Comparison of ENCODE assay signal across 32 cellular contexts in the genomic region with DNA sequence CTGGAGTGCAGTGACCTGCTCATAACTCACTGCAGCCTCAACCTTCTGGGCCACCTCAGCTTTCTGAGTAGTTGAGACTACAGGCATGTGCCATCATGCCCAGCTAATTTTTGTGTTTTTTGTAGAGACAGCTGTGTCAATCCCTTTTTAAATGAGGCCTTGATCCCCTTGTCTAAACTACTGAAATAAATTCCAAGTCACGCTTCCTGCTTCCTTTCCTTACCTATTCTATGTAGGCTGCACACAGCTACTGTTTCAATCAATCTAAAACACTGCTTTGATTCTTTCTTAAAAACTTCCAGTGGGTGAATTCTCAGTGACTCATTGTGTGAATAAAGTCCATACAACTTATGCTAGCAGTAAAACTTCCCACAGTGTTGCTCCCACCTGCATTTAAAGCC. TPM values are rescaled to one million over a fixed set of nuclear protein-coding genes. Genes with fewer than 3 reads are reported as not detected.
DNase-seq lines count a peak whose midpoint lies in the region; ATAC-seq and TF ChIP-seq lines count a peak whose summit lies in the region.
"Had no signal": no experiment of that assay in that cellular context is flagged by ENCODE, and none has a peak within 500 bp of the region (broad histone marks: within the 10 kb centered on the region; RNA-seq: fewer than 3 reads in every experiment).

No MANE protein-coding gene starts in this region.

- no peak for ATAC-seq in HG03571 (IDR thresholded peaks at IDR 0.05; ENCODE audit: unreplicated experiment)
- ATAC-seq in GM21576 (IDR thresholded peaks at IDR 0.05; ENCODE audit: unreplicated experiment) = no peak
- ATAC-seq: activated CD4-positive, alpha-beta T cell treated with anti-CD3 and anti-CD28 coated beads for 36 hours; activated T-cell treated with anti-CD3 and anti-CD28 coated beads, Interleukin-2, amount 50 U/mL, for 4 hours; Panc1 had no signal

- H3K27ac Mint-ChIP-seq in nephron = peak overlapping the region; percentile 22 to 49 (median 39)
- H3K27ac Mint-ChIP-seq: activated CD4-positive, alpha-beta T cell treated with anti-CD3 and anti-CD28 coated beads for 36 hours; T-helper 1 cell treated with Interleukin-12 subunit alpha and Interleukin-12 subunit beta and Interleukin-4 antibody, amounts not matched to agents 30 μg/mL and 1 μg/mL, for 36 hours had no signal

- H3K4me3 ChIP-seq in epithelial cell of esophagus (ENCODE audit: low read length) = no peak overlapping the region
- H3K4me3 ChIP-seq: BLaER1, SJSA1, stomach, upper lobe of left lung had no signal

- DNase-seq in COLO829 (ENCODE audit: low spot score) (peak; percentile 40), M059J (ENCODE audit: low read depth) (peak; percentile 58), epithelial cell of esophagus (ENCODE audit: low read depth) (peak; percentile 66), NCI-H226 (no peak), GM20000 (ENCODE audit: low spot score) (no peak)
- DNase-seq: ACHN; activated CD4-positive, alpha-beta T cell treated with anti-CD3 and anti-CD28 coated beads for 36 hours; activated naive CD4-positive, alpha-beta T cell treated with Interleukin-2 at 50 U/mL for 16 hours; activated T-cell treated with anti-CD3 and anti-CD28 coated beads, Interleukin-2, amount 50 U/mL, for 4 hours; anterior cingulate cortex; cerebellar nuclear complex; EL; islet precursor cell; Kasumi-1; NCI-H1092; NCI-H2029; NCI-H446; NK-92 treated with Interleukin-12 subunit alpha and Interleukin-12 subunit beta, amount 100 ng/mL, for 24 hours; retina; stimulated activated CD4-positive, alpha-beta T cell treated with anti-CD3 and anti-CD28 coated beads, Interleukin-12 subunit alpha, Interleukin-12 subunit beta, amount 100 ng/mL, for 4 hours; stomach; upper lobe of left lung had no signal

- H3K9me3 Mint-ChIP-seq in nephron = no peaks in the 10 kb centered on the region
- H3K9me3 Mint-ChIP-seq: activated T-cell treated with anti-CD3 and anti-CD28 coated beads, Interleukin-2, amount 50 U/mL, for 4 hours; T-helper 1 cell treated with Interleukin-12 subunit alpha and Interleukin-12 subunit beta and Interleukin-4 antibody, amounts not matched to agents 30 μg/mL and 1 μg/mL, for 36 hours had no signal

- H3K36me3 Mint-ChIP-seq in nephron (ENCODE audit: low read depth) = peaks cover 3% of the 10 kb centered on the region

- peaks cover 49% of the 10 kb centered on the region for H3K4me1 Mint-ChIP-seq in nephron
- H3K4me1 Mint-ChIP-seq: activated CD4-positive, alpha-beta T cell treated with anti-CD3 and anti-CD28 coated beads for 36 hours had no signal

- H3K27me3 Mint-ChIP-seq in nephron (ENCODE audit: low read depth) = no peaks in the 10 kb centered on the region

- TF ChIP-seq CTCF in epithelial cell of esophagus (IDR thresholded peaks at IDR 0.05; ENCODE audit: insufficient read depth, low read depth, low read length, missing control alignments) (no peak), nephron (IDR thresholded peaks at IDR 0.05; ENCODE audit: unreplicated experiment in 3 of 3) (no peak), GM20000 (IDR thresholded peaks at IDR 0.05; ENCODE audit: extremely low read depth, missing control alignments) (no peak)

- no peak overlapping the region for H3K4me3 Mint-ChIP-seq in nephron
- H3K4me3 Mint-ChIP-seq: activated CD4-positive, alpha-beta T cell treated with anti-CD3 and anti-CD28 coated beads for 36 hours; activated T-cell treated with anti-CD3 and anti-CD28 coated beads, Interleukin-2, amount 50 U/mL, for 4 hours; T-helper 1 cell treated with Interleukin-12 subunit alpha and Interleukin-12 subunit beta and Interleukin-4 antibody, amounts not matched to agents 30 μg/mL and 1 μg/mL, for 36 hours had no signal

RNA-seq across cellular contexts. Expression of gene C7, which starts 2.9 kb away (rescaled TPM):
- total RNA-seq in M059J (2014; rRNA removed; shearing (Covaris generic)) = 0.84 and 7.4 TPM in 2 replicates
- total RNA-seq: activated CD4-positive, alpha-beta T cell treated with anti-CD3 and anti-CD28 coated beads for 36 hours; activated CD8-positive, alpha-beta memory T cell treated with anti-CD3 and anti-CD28 coated beads for 36 hours; epithelial cell of proximal tubule; HT-29; SJSA1 had no signal

Comparison
In these comparisons a context has a peak if more than half of its experiments do, and no peak if none do; other contexts are left out.
1. DNase-seq: peak in COLO829 (single experiment), M059J (single experiment) and epithelial cell of esophagus (single experiment); none in NCI-H226 (single experiment) and GM20000 (single experiment).